8 cellular contexts compared by ENCODE assay signal in the genomic region with DNA sequence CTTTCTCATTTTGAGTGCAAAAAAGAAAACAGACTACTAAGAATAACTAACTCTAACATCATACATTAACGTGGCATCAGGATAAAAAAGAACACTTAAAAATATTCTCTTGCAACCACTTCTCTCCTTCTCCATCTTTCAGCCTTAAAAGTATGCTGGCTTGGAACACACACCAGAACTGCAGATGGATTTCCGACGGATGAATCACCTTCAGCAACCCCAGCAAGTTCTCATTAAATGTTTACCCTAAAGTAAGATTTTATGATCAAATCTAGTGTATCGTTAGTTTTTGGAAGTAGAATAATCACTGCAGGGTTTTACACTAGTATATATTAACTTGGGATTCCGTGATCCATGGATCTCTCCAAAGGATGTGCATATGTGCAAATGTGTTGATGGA. TPM values are rescaled to one million over a fixed set of nuclear protein-coding genes. Genes with fewer than 3 reads are reported as not detected.
A peak's percentile ranks its signal among the peaks of the same experiment; 100 is the strongest.
DNase-seq lines count a peak whose midpoint lies in the region; ATAC-seq and TF ChIP-seq lines count a peak whose summit lies in the region.

No MANE protein-coding gene starts in this region.

- H3K9ac ChIP-seq in Karpas-422 (ENCODE audit: low read length), result peak overlapping the region; percentile 91

- ATAC-seq in GM19395 (IDR thresholded peaks at IDR 0.05; ENCODE audit: unreplicated experiment) (no peak), esophagus mucosa (no peak)

- H3K27ac ChIP-seq in Karpas-422 (ENCODE audit: low read length) (peak overlapping the region; percentile 73), brain microvascular endothelial cell (peak overlapping the region; percentile 94)

- TF ChIP-seq CTCF in BE2C (IDR thresholded peaks at IDR 0.05; ENCODE audit: low read depth, low read length) (no peak), brain microvascular endothelial cell (IDR thresholded peaks at IDR 0.05; ENCODE audit: low read depth, low read length, missing control alignments) (no peak), GM10266 (IDR thresholded peaks at IDR 0.05; ENCODE audit: control insufficient read depth, insufficient read depth, low read depth, missing control alignments) (no peak)

- in situ Hi-C loops in brain microvascular endothelial cell (cut with HindIII; ENCODE audit: low pct_ligation_motif_present, low sequenced_read_pairs), result no loop called here

- DNase-seq in BE2C (no peak), Karpas-422 (no peak), brain microvascular endothelial cell (peak; percentile 67), myocyte (ENCODE audit: low read depth) (peak; percentile 28), NCI-H187 treated with DMSO at 0.1 percent for 48 hours (lab: John Stamatoyannopoulos, UW) (no peak), GM10266 (ENCODE audit: extremely low spot score) (no peak)

- no peaks in the 10 kb centered on the region for H3K9me2 ChIP-seq in Karpas-422 (replicated peaks; ENCODE audit: insufficient read depth, low read length)

- H3K4me1 ChIP-seq in BE2C (peaks cover 5% of the 10 kb centered on the region; the same call in 1 of the 2 replicates), Karpas-422 (ENCODE audit: low read length) (peaks cover 43% of the 10 kb centered on the region)

- no peak overlapping the region for H2AFZ ChIP-seq in Karpas-422 (ENCODE audit: low read length)

- no peaks in the 10 kb centered on the region for H3K27me3 ChIP-seq in BE2C
- no peaks in the 10 kb centered on the region for H3K27me3 ChIP-seq in Karpas-422 (ENCODE audit: low read length)
- H3K27me3 ChIP-seq in brain microvascular endothelial cell (replicated peaks), result no peaks in the 10 kb centered on the region

- no peaks in the 10 kb centered on the region for H3K9me3 ChIP-seq in BE2C
- H3K9me3 ChIP-seq in Karpas-422 (ENCODE audit: low read length), result no peaks in the 10 kb centered on the region

- peak overlapping the region; percentile 86 for H3K4me2 ChIP-seq in Karpas-422 (ENCODE audit: low read depth, low read length, poor library complexity, severe bottlenecking)

- H3K36me3 ChIP-seq in BE2C (peaks cover 9% of the 10 kb centered on the region), Karpas-422 (ENCODE audit: insufficient read depth, low read length) (peaks cover 21% of the 10 kb centered on the region; the same call in 1 of the 2 replicates), brain microvascular endothelial cell (replicated peaks) (no peaks in the 10 kb centered on the region)

- no peaks in the 10 kb centered on the region for H4K20me1 ChIP-seq in Karpas-422 (ENCODE audit: insufficient read depth, low read depth, low read length)

- peaks cover 74% of the 10 kb centered on the region for H3K79me2 ChIP-seq in Karpas-422 (ENCODE audit: low read length)

- H3K4me3 ChIP-seq in BE2C (ENCODE audit: low read depth, low read length), result peak overlapping the region; percentile 76
- peak overlapping the region; percentile 93 for H3K4me3 ChIP-seq in Karpas-422 (ENCODE audit: low read length)
- H3K4me3 ChIP-seq in brain microvascular endothelial cell (ENCODE audit: low read depth, low read length), result peak overlapping the region; percentile 76

RNA-seq across cellular contexts. Expression of gene NEK9, which starts 1.2 kb away (rescaled TPM):
- 74.0 TPM for polyA plus RNA-seq in BE2C (2012; ENCODE audit: insufficient read depth, insufficient read length, low read depth)
- 103 and 179 TPM in 2 replicates for total RNA-seq in Karpas-422 (2014; rRNA removed; shearing (Covaris generic); ENCODE audit: low replicate concordance)
- total RNA-seq in myocyte (46.5 and 51.7 TPM in 2 replicates), esophagus mucosa (31.2 TPM)
- polyA plus RNA-seq in myocyte (2012), result 58.9 TPM

RNA-seq across cellular contexts. Expression of gene TMED10, which starts 50.8 kb away (rescaled TPM):
- 153 TPM for polyA plus RNA-seq in BE2C (2012; ENCODE audit: insufficient read depth, insufficient read length, low read depth)
- 104 and 349 TPM in 2 replicates for total RNA-seq in Karpas-422 (2014; rRNA removed; shearing (Covaris generic); ENCODE audit: low replicate concordance)
- total RNA-seq in myocyte (309 and 398 TPM in 2 replicates), esophagus mucosa (293 TPM)
- polyA plus RNA-seq in myocyte (2012), result 467 TPM

RNA-seq across cellular contexts. Expression of gene ZC2HC1C, which starts 56.2 kb away (rescaled TPM):
- 1.3 TPM for polyA plus RNA-seq in BE2C (2012; ENCODE audit: insufficient read depth, insufficient read length, low read depth)
- 1.1 and 2.9 TPM in 2 replicates for total RNA-seq in Karpas-422 (2014; rRNA removed; shearing (Covaris generic); ENCODE audit: low replicate concordance)
- 0.52 and 1.6 TPM in 2 replicates for total RNA-seq in myocyte
- polyA plus RNA-seq in myocyte (2012), result 1.3 TPM
- 1.1 TPM for total RNA-seq in esophagus mucosa

Comparison
In these comparisons a context has a peak if more than half of its experiments do, and no peak if none do; other contexts are left out.
1. DNase-seq: peak in brain microvascular endothelial cell (single experiment) and myocyte (single experiment); none in BE2C (single experiment), Karpas-422 (single experiment), NCI-H187 treated with DMSO at 0.1 percent for 48 hours (single experiment) and GM10266 (single experiment).
2. Peak in every context shown above with its lines, with median percentiles within 50 percentile points of each other: H3K4me3 ChIP-seq.